13 cellular contexts compared by ENCODE assay signal in genomic region chr12:122878780-122879612, GRCh38. TPM values are rescaled to one million over a fixed set of nuclear protein-coding genes. Genes with fewer than 3 reads are reported as not detected.
A peak's percentile ranks its signal among the peaks of the same experiment; 100 is the strongest.
DNase-seq lines count a peak whose midpoint lies in the region; TF ChIP-seq lines count a peak whose summit lies in the region.
"Had no signal": no experiment of that assay in that cellular context is flagged by ENCODE, and none has a peak within 500 bp of the region (broad histone marks: within the 10 kb centered on the region; RNA-seq: fewer than 3 reads in every experiment).

No MANE protein-coding gene starts in this region.

- DNase-seq in AG20443 (ENCODE audit: low spot score) (peak; percentile 3), coronary artery (ENCODE audit: low spot score) (peak; percentile 57), NCI-H2107 treated with DMSO at 0.1 percent for 48 hours (lab: John Stamatoyannopoulos, UW; ENCODE audit: unreplicated experiment) (no peak), hippocampal formation (lab: John Stamatoyannopoulos, UW) (no peak), anterior cingulate cortex (lab: John Stamatoyannopoulos, UW) (no peak), T1000 (lab: John Stamatoyannopoulos, UW) (no peak)
- DNase-seq: activated CD4-positive, alpha-beta T cell treated with anti-CD3 and anti-CD28 coated beads for 48 hours; NCI-H1105; NCI-H226; stimulated activated CD8-positive, alpha-beta memory T cell treated with anti-CD3 and anti-CD28 coated beads, Interleukin-4, amount 100 ng/mL, for 48 hours; SW 1271 had no signal

- H3K27me3 ChIP-seq in KMS-11 (ENCODE audit: insufficient read depth, low read depth) = no peaks in the 10 kb centered on the region
- no peaks in the 10 kb centered on the region for H3K27me3 ChIP-seq in neural cell (ENCODE audit: insufficient read depth, low read depth, low read length)

- H3F3A ChIP-seq in neural cell (ENCODE audit: insufficient read depth, low read length, poor library complexity, severe bottlenecking) = peaks cover 4% of the 10 kb centered on the region

- no peaks in the 10 kb centered on the region for H4K20me1 ChIP-seq in KMS-11 (ENCODE audit: insufficient read depth)
- H4K20me1 ChIP-seq in neural cell (ENCODE audit: insufficient read depth) = no peaks in the 10 kb centered on the region

- TF ChIP-seq CTCF in KMS-11 (conservative IDR thresholded peaks at IDR 0.05; ENCODE audit: low read depth, low read length) (no peak), coronary artery (IDR thresholded peaks at IDR 0.05) (no peak), neural cell (IDR thresholded peaks at IDR 0.05; ENCODE audit: poor library complexity, severe bottlenecking) (no peak)

- H2AFZ ChIP-seq in KMS-11 (ENCODE audit: low read depth) (no peak overlapping the region), neural cell (ENCODE audit: low read depth, low read length) (no peak overlapping the region)

- peaks cover 97% of the 10 kb centered on the region for H3K4me1 ChIP-seq in KMS-11 (ENCODE audit: low read depth, poor library complexity, severe bottlenecking)

- H3K4me3 ChIP-seq in KMS-11 (IDR thresholded peaks at IDR 0.05; ENCODE audit: insufficient read depth, low read depth, low read length) (no peak overlapping the region), coronary artery (no peak overlapping the region), neural cell (ENCODE audit: low read length) (peak overlapping the region; percentile 55)

- TF ChIP-seq RAD21 in neural cell (conservative IDR thresholded peaks at IDR 0.05) = no peak

- peak overlapping the region; percentile 62 for H3K27ac ChIP-seq in KMS-11
- H3K27ac ChIP-seq in coronary artery = peak overlapping the region in 1 of 2 donors; percentile 53
- peak overlapping the region; percentile 92 for H3K27ac ChIP-seq in neural cell (ENCODE audit: low read length)

- no peaks in the 10 kb centered on the region for H3K9me2 ChIP-seq in neural cell (ENCODE audit: insufficient read depth, low read length)

- no peak overlapping the region; the same call in 1 of the 2 replicates for H3K9ac ChIP-seq in KMS-11
- peak overlapping the region; percentile 63 for H3K9ac ChIP-seq in neural cell (ENCODE audit: low read length)

- H3K4me2 ChIP-seq in KMS-11 = peak overlapping the region; percentile 85
- H3K4me2 ChIP-seq in neural cell (ENCODE audit: low read length) = no peak overlapping the region

- no peaks in the 10 kb centered on the region for H3K36me3 ChIP-seq in KMS-11 (ENCODE audit: insufficient read depth)
- no peaks in the 10 kb centered on the region for H3K36me3 ChIP-seq in neural cell (ENCODE audit: insufficient read depth, low read length)

- TF ChIP-seq EP300 in neural cell (conservative IDR thresholded peaks at IDR 0.05; ENCODE audit: poor library complexity, severe bottlenecking) = no peak

- H3K9me3 ChIP-seq in neural cell (ENCODE audit: low read length) = no peaks in the 10 kb centered on the region

- H3K79me2 ChIP-seq in KMS-11 (ENCODE audit: insufficient read depth, low read depth) (peaks cover 90% of the 10 kb centered on the region), neural cell (replicated peaks; ENCODE audit: insufficient read depth, low read length) (peaks cover 66% of the 10 kb centered on the region)

TF ChIP-seq in neural cell, 6 proteins besides CTCF, POLR2A, EP300 and RAD21:
- TF ChIP-seq SMC3 (conservative IDR thresholded peaks at IDR 0.05; ENCODE audit: poor library complexity) = no peak
- no peak for TF ChIP-seq EZH2 (IDR thresholded peaks at IDR 0.05; ENCODE audit: borderline replicate concordance, insufficient read depth, low read length, poor library complexity, severe bottlenecking)
TF ChIP-seq in neural cell: peak in this region for 0.

RNA-seq across cellular contexts. Expression of gene VPS37B, which starts 16.9 kb away (rescaled TPM):
- polyA plus RNA-seq in neural cell = 30.2 and 36.7 TPM in 2 replicates
- polyA minus RNA-seq in neural cell = 44.3 and 46.3 TPM in 2 replicates

RNA-seq across cellular contexts. Expression of gene HIP1R, which starts 43.7 kb away (rescaled TPM):
- 270 and 297 TPM in 2 replicates for polyA plus RNA-seq in neural cell
- 112 and 136 TPM in 2 replicates for polyA minus RNA-seq in neural cell

Comparison
In these comparisons a context has a peak if more than half of its experiments do, and no peak if none do; other contexts are left out.
1. DNase-seq: peak in AG20443 (single experiment) and coronary artery (single experiment); none in NCI-H2107 treated with DMSO at 0.1 percent for 48 hours (single experiment), hippocampal formation (0 of 2), anterior cingulate cortex (0 of 58) and T1000 (single experiment).